ENCODE assay signal across 11 cellular contexts in the genomic region with DNA sequence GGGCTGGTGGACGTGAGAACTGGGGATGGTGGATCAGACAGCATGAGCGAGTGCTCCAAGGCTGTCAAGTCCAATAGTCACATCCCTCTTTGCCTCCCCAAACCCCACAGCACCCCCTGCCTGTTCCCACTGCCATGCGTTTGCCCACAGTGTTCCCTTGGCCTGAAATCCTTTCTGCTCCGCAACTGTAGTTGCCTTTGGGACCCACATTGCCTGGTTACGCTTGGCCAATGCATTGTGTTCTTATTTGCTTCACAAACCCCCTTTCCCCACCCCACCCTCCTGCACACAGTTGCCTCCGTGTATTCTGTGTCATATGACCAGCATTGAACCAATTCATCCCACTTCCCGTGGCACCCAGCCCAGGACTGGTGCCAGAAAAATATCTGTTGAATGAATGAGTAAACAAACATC. TPM values are rescaled to one million over a fixed set of nuclear protein-coding genes. Genes with fewer than 3 reads are reported as not detected.
DNase-seq lines count a peak whose midpoint lies in the region; ATAC-seq and TF ChIP-seq lines count a peak whose summit lies in the region.
"Had no signal": no experiment of that assay in that cellular context is flagged by ENCODE, and none has a peak within 500 bp of the region (broad histone marks: within the 10 kb centered on the region; RNA-seq: fewer than 3 reads in every experiment).

No MANE protein-coding gene starts in this region.

- peaks cover 3% of the 10 kb centered on the region for H3K4me1 ChIP-seq in BE2C

- intact Hi-C loops in activated B cell treated with CpG ODN at 0.5 μM for 24 hours (cut with micrococcal nuclease) (no loop called here), left colon (cut with DNase I, micrococcal nuclease) (no loop called here)

- ATAC-seq in activated B cell treated with CpG ODN at 0.5 μM for 24 hours (ENCODE audit: low read depth) (no peak), left colon (peak; percentile 22), GM18873 (IDR thresholded peaks at IDR 0.05; ENCODE audit: low FRiP score, unreplicated experiment) (no peak)

- no peaks in the 10 kb centered on the region for H3K27me3 Mint-ChIP-seq in activated B cell treated with CpG ODN at 0.5 μM for 24 hours

- POLR2A ChIA-PET in activated B cell treated with CpG ODN at 0.5 μM for 24 hours (lab: Charles Lee), result no interaction called here

- H3K9me3 ChIP-seq in BE2C, result no peaks in the 10 kb centered on the region

- no peaks in the 10 kb centered on the region for H3K9me3 Mint-ChIP-seq in activated B cell treated with CpG ODN at 0.5 μM for 24 hours

- peaks cover 9% of the 10 kb centered on the region for H3K36me3 Mint-ChIP-seq in activated B cell treated with CpG ODN at 0.5 μM for 24 hours (ENCODE audit: low read depth)

- H3K4me3 Mint-ChIP-seq in activated B cell treated with CpG ODN at 0.5 μM for 24 hours, result peak overlapping the region; percentile 56

- no peak overlapping the region for H3K27ac Mint-ChIP-seq in activated B cell treated with CpG ODN at 0.5 μM for 24 hours

- peaks cover 3% of the 10 kb centered on the region; the same call in 1 of the 2 replicates for H3K36me3 ChIP-seq in BE2C

- CTCF ChIA-PET in activated B cell treated with CpG ODN at 0.5 μM for 24 hours (lab: Charles Lee), result no interaction called here

- H3K4me3 ChIP-seq in BE2C (ENCODE audit: low read depth, low read length), result no peak overlapping the region
- no peak overlapping the region for H3K4me3 ChIP-seq in HFF-Myc (replicated peaks; ENCODE audit: low read depth, low read length)

- peak; percentile 39 for TF ChIP-seq CTCF in BE2C (IDR thresholded peaks at IDR 0.05; ENCODE audit: low read depth, low read length)
- peak; percentile 18 for TF ChIP-seq CTCF in HFF-Myc (IDR thresholded peaks at IDR 0.05; ENCODE audit: low read depth, low read length, missing control alignments)
- no peak for TF ChIP-seq CTCF in activated B cell treated with CpG ODN at 0.5 μM for 24 hours (IDR thresholded peaks at IDR 0.05)

- DNase-seq in BE2C (peak; percentile 40), HFF-Myc (ENCODE audit: extremely low read depth, low read depth) (no peak), activated B cell treated with CpG ODN at 0.5 μM for 24 hours (no peak), left colon (peak; percentile 61 to 72), dedifferentiated amniotic fluid mesenchymal stem cell (ENCODE audit: extremely low spot score) (no peak), NCI-H526 treated with DMSO at 0.1 percent for 48 hours (lab: John Stamatoyannopoulos, UW) (no peak)
- DNase-seq in stimulated activated CD4-positive, alpha-beta T cell treated with anti-CD3 and anti-CD28 coated beads, Interleukin-12 subunit alpha, Interleukin-12 subunit beta, amount 100 ng/mL, for 4 hours, result no peak
- DNase-seq: GOT3 had no signal

- peaks cover 53% of the 10 kb centered on the region for H3K4me1 Mint-ChIP-seq in activated B cell treated with CpG ODN at 0.5 μM for 24 hours

- H3K27me3 ChIP-seq in BE2C, result no peaks in the 10 kb centered on the region

RNA-seq across cellular contexts. Expression of gene KIAA0930, which starts 2.1 kb away (rescaled TPM):
- polyA plus RNA-seq in BE2C (2012; ENCODE audit: insufficient read depth, insufficient read length, low read depth), result 77.2 TPM
- total RNA-seq in activated B cell treated with CpG ODN at 0.5 μM for 24 hours (39.5 and 42.2 TPM in 2 replicates), left colon (10 to 100 TPM; 36.0 to 52.2 TPM)

RNA-seq across cellular contexts. Expression of gene UPK3A, which starts 42.0 kb away (rescaled TPM):
- polyA plus RNA-seq in BE2C (2012; ENCODE audit: insufficient read depth, insufficient read length, low read depth), result not detected
- total RNA-seq in activated B cell treated with CpG ODN at 0.5 μM for 24 hours, result 1.4 and 1.6 TPM in 2 replicates
- total RNA-seq in left colon, result under 1 TPM in 1 of 2 donors, not detected in 1; 0.34 TPM
- total RNA-seq: LHCN-M2; T-helper 2 cell treated with Interferon-gamma antibody and Interleukin-4, amounts not matched to agents 100 ng/mL and 5 ng/mL, for 36 hours had no signal

Comparison
In these comparisons a context has a peak if more than half of its experiments do, and no peak if none do; other contexts are left out.
1. DNase-seq: peak in BE2C (single experiment) and left colon (2 of 2); none in HFF-Myc (single experiment), activated B cell treated with CpG ODN at 0.5 μM for 24 hours (single experiment), dedifferentiated amniotic fluid mesenchymal stem cell (single experiment), stimulated activated CD4-positive, alpha-beta T cell treated with anti-CD3 and anti-CD28 coated beads, Interleukin-12 subunit alpha, Interleukin-12 subunit beta, amount 100 ng/mL, for 4 hours (single experiment) and NCI-H526 treated with DMSO at 0.1 percent for 48 hours (single experiment).